8 cellular contexts compared by ENCODE assay signal in the genomic region with DNA sequence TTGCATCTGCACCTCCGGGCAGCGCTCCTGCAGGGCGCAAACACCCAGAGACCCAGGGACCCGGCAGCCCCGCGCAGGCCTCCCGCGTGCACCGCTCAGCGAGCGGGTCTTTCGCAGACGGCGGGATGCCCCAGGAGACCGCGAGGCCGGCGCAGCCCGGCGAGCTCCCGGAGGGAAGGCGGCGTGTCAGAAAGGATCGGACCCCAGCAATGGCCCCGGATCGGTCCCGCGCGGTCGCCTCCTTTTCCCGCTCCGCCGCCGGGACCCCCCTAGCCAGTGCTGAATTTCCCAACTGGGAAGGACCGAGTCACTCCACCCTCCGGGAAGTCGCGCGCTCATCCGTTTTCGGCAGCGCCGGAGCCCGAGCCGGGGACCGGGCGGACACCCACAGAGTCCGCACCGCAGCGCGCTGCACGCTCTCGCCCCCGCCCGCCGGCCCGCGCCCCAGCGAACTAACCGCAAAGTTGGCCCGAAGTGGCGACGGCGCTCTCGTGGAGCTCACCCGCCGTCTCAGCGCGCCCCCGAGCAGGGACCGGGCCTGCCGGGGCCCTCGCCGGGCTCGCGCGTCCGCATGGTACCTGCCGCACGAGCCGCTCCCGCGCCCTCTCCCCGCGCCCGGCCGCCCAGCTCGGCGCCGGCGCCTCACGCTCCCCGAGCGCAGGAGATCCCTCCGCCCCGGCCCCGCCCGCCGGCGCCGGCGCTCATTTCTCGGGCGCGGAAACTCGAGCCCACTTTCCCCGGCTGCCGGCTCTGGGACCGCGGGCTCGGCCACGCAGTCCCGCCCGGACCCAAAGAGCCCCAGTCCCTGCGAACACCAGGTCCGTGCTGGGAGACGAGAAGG. TPM values are rescaled to one million over a fixed set of nuclear protein-coding genes. Genes with fewer than 3 reads are reported as not detected.
DNase-seq lines count a peak whose midpoint lies in the region; TF ChIP-seq lines count a peak whose summit lies in the region.

A gene with protein sequence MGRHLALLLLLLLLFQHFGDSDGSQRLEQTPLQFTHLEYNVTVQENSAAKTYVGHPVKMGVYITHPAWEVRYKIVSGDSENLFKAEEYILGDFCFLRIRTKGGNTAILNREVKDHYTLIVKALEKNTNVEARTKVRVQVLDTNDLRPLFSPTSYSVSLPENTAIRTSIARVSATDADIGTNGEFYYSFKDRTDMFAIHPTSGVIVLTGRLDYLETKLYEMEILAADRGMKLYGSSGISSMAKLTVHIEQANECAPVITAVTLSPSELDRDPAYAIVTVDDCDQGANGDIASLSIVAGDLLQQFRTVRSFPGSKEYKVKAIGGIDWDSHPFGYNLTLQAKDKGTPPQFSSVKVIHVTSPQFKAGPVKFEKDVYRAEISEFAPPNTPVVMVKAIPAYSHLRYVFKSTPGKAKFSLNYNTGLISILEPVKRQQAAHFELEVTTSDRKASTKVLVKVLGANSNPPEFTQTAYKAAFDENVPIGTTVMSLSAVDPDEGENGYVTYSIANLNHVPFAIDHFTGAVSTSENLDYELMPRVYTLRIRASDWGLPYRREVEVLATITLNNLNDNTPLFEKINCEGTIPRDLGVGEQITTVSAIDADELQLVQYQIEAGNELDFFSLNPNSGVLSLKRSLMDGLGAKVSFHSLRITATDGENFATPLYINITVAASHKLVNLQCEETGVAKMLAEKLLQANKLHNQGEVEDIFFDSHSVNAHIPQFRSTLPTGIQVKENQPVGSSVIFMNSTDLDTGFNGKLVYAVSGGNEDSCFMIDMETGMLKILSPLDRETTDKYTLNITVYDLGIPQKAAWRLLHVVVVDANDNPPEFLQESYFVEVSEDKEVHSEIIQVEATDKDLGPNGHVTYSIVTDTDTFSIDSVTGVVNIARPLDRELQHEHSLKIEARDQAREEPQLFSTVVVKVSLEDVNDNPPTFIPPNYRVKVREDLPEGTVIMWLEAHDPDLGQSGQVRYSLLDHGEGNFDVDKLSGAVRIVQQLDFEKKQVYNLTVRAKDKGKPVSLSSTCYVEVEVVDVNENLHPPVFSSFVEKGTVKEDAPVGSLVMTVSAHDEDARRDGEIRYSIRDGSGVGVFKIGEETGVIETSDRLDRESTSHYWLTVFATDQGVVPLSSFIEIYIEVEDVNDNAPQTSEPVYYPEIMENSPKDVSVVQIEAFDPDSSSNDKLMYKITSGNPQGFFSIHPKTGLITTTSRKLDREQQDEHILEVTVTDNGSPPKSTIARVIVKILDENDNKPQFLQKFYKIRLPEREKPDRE (N-terminal part only) (minus strand): TSS at position 650 of the 841 bp plus-strand sequence. CDS start 14,029 bp downstream, outside the sequence.

- H3K4me3 ChIP-seq in lower leg skin (ENCODE audit: low read depth, poor library complexity, severe bottlenecking), result peak within 1 kb of the TSS; percentile 66
- peak within 1 kb of the TSS; percentile 95 for H3K4me3 ChIP-seq in suprapubic skin

- no peak for DNase-seq in activated naive CD4-positive, alpha-beta T cell treated with anti-CD3 and anti-CD28 coated beads, Interleukin-2, amount 10 ng/mL, durations not matched to agents 7 days and 5 days
- no peak for DNase-seq in activated naive CD4-positive, alpha-beta T cell (lab: John Stamatoyannopoulos, UW)
- DNase-seq in RKO (ENCODE audit: low spot score), result peak; percentile 72
- peak; percentile 85 for DNase-seq in ecto neural progenitor cell (ENCODE audit: low spot score)
- peak; percentile 40 to 90 for DNase-seq in lower leg skin (ENCODE audit: low spot score in 2 of 2)
- DNase-seq in suprapubic skin (ENCODE audit: low spot score in 2 of 2), result peak in 1 of 2 donors; percentile 69
- no peak for DNase-seq in pons (ENCODE audit: low spot score)
- no peak for DNase-seq in NCI-H82 treated with DMSO at 0.1 percent for 48 hours (lab: John Stamatoyannopoulos, UW; ENCODE audit: unreplicated experiment)

- H3K9me3 ChIP-seq in suprapubic skin, result peaks cover 12% of the 10 kb centered on the region

- intact Hi-C loops in lower leg skin (cut with DNase I; ENCODE audit: low total_unique reads), result no loop called here

- peaks cover 58% of the 10 kb centered on the region for H3K27me3 Mint-ChIP-seq in activated naive CD4-positive, alpha-beta T cell treated with anti-CD3 and anti-CD28 coated beads, Interleukin-2, amount 10 ng/mL, durations not matched to agents 7 days and 5 days

- TF ChIP-seq EP300 in suprapubic skin (IDR thresholded peaks at IDR 0.05), result no peak

- H3K36me3 Mint-ChIP-seq in activated naive CD4-positive, alpha-beta T cell treated with anti-CD3 and anti-CD28 coated beads, Interleukin-2, amount 10 ng/mL, durations not matched to agents 7 days and 5 days, result peaks cover 5% of the 10 kb centered on the region

- H3K4me1 Mint-ChIP-seq in activated naive CD4-positive, alpha-beta T cell treated with anti-CD3 and anti-CD28 coated beads, Interleukin-2, amount 10 ng/mL, durations not matched to agents 7 days and 5 days, result peaks cover 16% of the 10 kb centered on the region

- no peaks in the 10 kb centered on the region for H3K36me3 ChIP-seq in suprapubic skin

- H3K9me3 Mint-ChIP-seq in activated naive CD4-positive, alpha-beta T cell treated with anti-CD3 and anti-CD28 coated beads, Interleukin-2, amount 10 ng/mL, durations not matched to agents 7 days and 5 days, result no peaks in the 10 kb centered on the region

- CTCF ChIA-PET in activated naive CD4-positive, alpha-beta T cell treated with anti-CD3 and anti-CD28 coated beads, Interleukin-2, amount 10 ng/mL, durations not matched to agents 7 days and 5 days (lab: Charles Lee), result no interaction called here

- peak within 1 kb of the TSS; percentile 40 for H3K4me3 Mint-ChIP-seq in activated naive CD4-positive, alpha-beta T cell treated with anti-CD3 and anti-CD28 coated beads, Interleukin-2, amount 10 ng/mL, durations not matched to agents 7 days and 5 days

- peaks cover 38% of the 10 kb centered on the region for H3K4me1 ChIP-seq in suprapubic skin

- WGBS in lower leg skin, 2 donors, result 0 to 3% methylated on average over 22 to 44 of the region's 117 CpGs
- 0% methylated on average over 45 of the region's 117 CpGs for WGBS in suprapubic skin

- H3K27ac ChIP-seq in suprapubic skin, result peak within 1 kb of the TSS; percentile 93

- H3K27me3 ChIP-seq in suprapubic skin, result peaks cover 15% of the 10 kb centered on the region

- H3K27ac Mint-ChIP-seq in activated naive CD4-positive, alpha-beta T cell treated with anti-CD3 and anti-CD28 coated beads, Interleukin-2, amount 10 ng/mL, durations not matched to agents 7 days and 5 days, result peak within 1 kb of the TSS; percentile 68

- TF ChIP-seq POLR2A in lower leg skin (IDR thresholded peaks at IDR 0.05), result no peak
- TF ChIP-seq POLR2A in suprapubic skin (IDR thresholded peaks at IDR 0.05), result peak in 1 of 2 donors; percentile 33

- TF ChIP-seq CTCF in lower leg skin (IDR thresholded peaks at IDR 0.05) (no peak), suprapubic skin (IDR thresholded peaks at IDR 0.05) (no peak)

RNA-seq across cellular contexts. Expression of the gene that starts here (rescaled TPM):
- total RNA-seq in lower leg skin (100 to 1,000 TPM in 1 of 4 donors, 10 to 100 TPM in 3; 51.3 to 114 (median 72.2) TPM), suprapubic skin (100 to 1,000 TPM in 3 of 4 donors, 10 to 100 TPM in 1; 91.2 to 133 (median 105) TPM)

Comparison
In these comparisons a context has a peak if more than half of its experiments do, and no peak if none do; other contexts are left out.
1. DNase-seq: peak in RKO (single experiment), ecto neural progenitor cell (single experiment) and lower leg skin (2 of 2); none in activated naive CD4-positive, alpha-beta T cell treated with anti-CD3 and anti-CD28 coated beads, Interleukin-2, amount 10 ng/mL, durations not matched to agents 7 days and 5 days (single experiment), activated naive CD4-positive, alpha-beta T cell (0 of 4), pons (single experiment) and NCI-H82 treated with DMSO at 0.1 percent for 48 hours (single experiment).